11 cellular contexts compared by ENCODE assay signal in genomic region chr5:181133610-181134231, GRCh38. TPM values are rescaled to one million over a fixed set of nuclear protein-coding genes. Genes with fewer than 3 reads are reported as not detected.
A peak's percentile ranks its signal among the peaks of the same experiment; 100 is the strongest.
DNase-seq lines count a peak whose midpoint lies in the region; ATAC-seq and TF ChIP-seq lines count a peak whose summit lies in the region.
"Had no signal": no experiment of that assay in that cellular context is flagged by ENCODE, and none has a peak within 500 bp of the region (broad histone marks: within the 10 kb centered on the region; RNA-seq: fewer than 3 reads in every experiment).

No MANE protein-coding gene starts in this region.

- peaks cover 5% of the 10 kb centered on the region for H3K36me3 Mint-ChIP-seq in endothelial cell (ENCODE audit: low read depth, unreplicated experiment)
- H3K36me3 Mint-ChIP-seq in activated naive CD8-positive, alpha-beta T cell treated with anti-CD3 and anti-CD28 coated beads for 36 hours: no peaks in the 10 kb centered on the region

- H3K27ac Mint-ChIP-seq in endothelial cell (ENCODE audit: unreplicated experiment): no peak overlapping the region
- H3K27ac Mint-ChIP-seq in activated naive CD8-positive, alpha-beta T cell treated with anti-CD3 and anti-CD28 coated beads for 36 hours: no peak overlapping the region
- H3K27ac Mint-ChIP-seq: activated CD8-positive, alpha-beta T cell treated with anti-CD3 and anti-CD28 coated beads, Interleukin-2, amount 10 ng/mL, durations not matched to agents 7 days and 5 days had no signal

- no peaks in the 10 kb centered on the region for H3K9me3 Mint-ChIP-seq in endothelial cell (ENCODE audit: unreplicated experiment)
- H3K9me3 Mint-ChIP-seq in activated naive CD8-positive, alpha-beta T cell treated with anti-CD3 and anti-CD28 coated beads for 36 hours: peaks cover 12% of the 10 kb centered on the region

- peaks cover 5% of the 10 kb centered on the region for H3K4me1 Mint-ChIP-seq in endothelial cell (ENCODE audit: unreplicated experiment)
- no peaks in the 10 kb centered on the region for H3K4me1 Mint-ChIP-seq in activated naive CD8-positive, alpha-beta T cell treated with anti-CD3 and anti-CD28 coated beads for 36 hours

- DNase-seq in CMK (ENCODE audit: low read depth) (peak; percentile 45), NCI-H460 (ENCODE audit: extremely low read depth, low read depth) (peak; percentile 86), dermis microvascular lymphatic vessel endothelial cell (ENCODE audit: low read depth in 2 of 2) (peak; percentile 30 to 87), mesenteric fat pad (ENCODE audit: low spot score) (peak; percentile 87), activated gamma-delta T cell (lab: John Stamatoyannopoulos, UW) (no peak), endothelial cell (ENCODE audit: low spot score) (no peak)
- DNase-seq in activated naive CD8-positive, alpha-beta T cell treated with anti-CD3 and anti-CD28 coated beads for 36 hours: no peak
- DNase-seq: activated CD8-positive, alpha-beta T cell treated with anti-CD3 and anti-CD28 coated beads, Interleukin-2, amount 10 ng/mL, durations not matched to agents 7 days and 5 days; NCI-H1417 had no signal

- no peak for TF ChIP-seq CTCF in endothelial cell (IDR thresholded peaks at IDR 0.05; ENCODE audit: unreplicated experiment)

- no peak for ATAC-seq in GM19351 (IDR thresholded peaks at IDR 0.05; ENCODE audit: unreplicated experiment)
- ATAC-seq: activated CD8-positive, alpha-beta T cell treated with anti-CD3 and anti-CD28 coated beads, Interleukin-2, amount 10 ng/mL, durations not matched to agents 7 days and 5 days had no signal

- H3K27me3 Mint-ChIP-seq in endothelial cell (ENCODE audit: unreplicated experiment): peaks cover 2% of the 10 kb centered on the region
- peaks cover 30% of the 10 kb centered on the region for H3K27me3 Mint-ChIP-seq in activated naive CD8-positive, alpha-beta T cell treated with anti-CD3 and anti-CD28 coated beads for 36 hours

- H3K4me3 Mint-ChIP-seq in endothelial cell (ENCODE audit: unreplicated experiment): no peak overlapping the region
- no peak overlapping the region for H3K4me3 Mint-ChIP-seq in activated naive CD8-positive, alpha-beta T cell treated with anti-CD3 and anti-CD28 coated beads for 36 hours
- H3K4me3 Mint-ChIP-seq: activated CD8-positive, alpha-beta T cell treated with anti-CD3 and anti-CD28 coated beads, Interleukin-2, amount 10 ng/mL, durations not matched to agents 7 days and 5 days had no signal

RNA-seq across cellular contexts. Expression of gene OR2V1, which starts 2.8 kb away (rescaled TPM):
- not detected in 2 replicates for total RNA-seq in NCI-H460 (2014; rRNA removed; shearing (Covaris generic))
- polyA plus RNA-seq in NCI-H460 (2014; cell fraction: nucleus; rRNA removed): not detected in 2 replicates
- total RNA-seq in dermis microvascular lymphatic vessel endothelial cell: under 0.01 TPM in 1 of 2 replicates, not detected in the other
- total RNA-seq in mesenteric fat pad: not detected
- not detected for total RNA-seq in endothelial cell (ENCODE audit: unreplicated experiment)
- not detected for total RNA-seq in activated naive CD8-positive, alpha-beta T cell treated with anti-CD3 and anti-CD28 coated beads for 36 hours
- total RNA-seq: activated CD8-positive, alpha-beta T cell treated with anti-CD3 and anti-CD28 coated beads, Interleukin-2, amount 10 ng/mL, durations not matched to agents 7 days and 5 days had no signal
- polyA plus RNA-seq: neural cell had no signal

RNA-seq across cellular contexts. Expression of gene OR2V2, which starts 13.7 kb away (rescaled TPM):
- total RNA-seq in NCI-H460 (2014; rRNA removed; shearing (Covaris generic)): not detected in 2 replicates
- polyA plus RNA-seq in NCI-H460 (2014; cell fraction: nucleus; rRNA removed): not detected in 2 replicates
- total RNA-seq in dermis microvascular lymphatic vessel endothelial cell (not detected in 2 replicates), mesenteric fat pad (not detected), endothelial cell (ENCODE audit: unreplicated experiment) (not detected)
- total RNA-seq in activated naive CD8-positive, alpha-beta T cell treated with anti-CD3 and anti-CD28 coated beads for 36 hours: not detected
- total RNA-seq: activated CD8-positive, alpha-beta T cell treated with anti-CD3 and anti-CD28 coated beads, Interleukin-2, amount 10 ng/mL, durations not matched to agents 7 days and 5 days had no signal
- polyA plus RNA-seq: neural cell had no signal

Comparison
In these comparisons a context has a peak if more than half of its experiments do, and no peak if none do; other contexts are left out.
1. DNase-seq: peak in CMK (single experiment), NCI-H460 (single experiment), dermis microvascular lymphatic vessel endothelial cell (2 of 2) and mesenteric fat pad (single experiment); none in activated gamma-delta T cell (single experiment), endothelial cell (single experiment) and activated naive CD8-positive, alpha-beta T cell treated with anti-CD3 and anti-CD28 coated beads for 36 hours (single experiment).